Comparison of ENCODE assay signal across 13 cellular contexts in the genomic region with DNA sequence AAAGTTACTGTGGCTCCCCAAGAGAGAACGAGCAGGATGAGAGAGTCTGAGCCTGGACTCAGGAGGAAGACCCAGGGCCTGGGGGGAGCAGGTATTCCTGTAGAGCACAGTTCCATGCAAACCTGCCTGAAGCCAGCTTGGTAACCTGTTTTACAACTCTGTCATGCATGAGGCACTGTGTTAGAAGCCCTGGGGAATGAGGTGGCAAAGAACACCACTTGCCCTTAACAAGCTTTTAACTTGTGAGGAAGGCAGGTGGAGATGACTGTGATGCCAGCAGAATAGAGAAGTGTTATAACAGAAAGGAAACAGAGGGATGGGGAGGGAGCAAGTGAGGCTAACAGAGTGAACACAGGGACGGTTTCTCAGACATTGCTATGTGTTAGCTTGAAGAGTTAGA. TPM values are rescaled to one million over a fixed set of nuclear protein-coding genes. Genes with fewer than 3 reads are reported as not detected.
DNase-seq lines count a peak whose midpoint lies in the region; ATAC-seq and TF ChIP-seq lines count a peak whose summit lies in the region.
"Had no signal": no experiment of that assay in that cellular context is flagged by ENCODE, and none has a peak within 500 bp of the region (broad histone marks: within the 10 kb centered on the region; RNA-seq: fewer than 3 reads in every experiment).

No MANE protein-coding gene starts in this region.

- DNase-seq in Calu3 = peak; percentile 79
- DNase-seq in Karpas-422 = peak; percentile 40
- DNase-seq in SKM-1 treated with dmso at 0.1 percent for 144 hours (lab: John Stamatoyannopoulos, UW; ENCODE audit: unreplicated experiment) = peak; percentile 63
- no peak for DNase-seq in left lung
- DNase-seq in C1 segment of cervical spinal cord (lab: John Stamatoyannopoulos, UW) = no peak
- DNase-seq in midbrain (lab: John Stamatoyannopoulos, UW) = no peak
- DNase-seq in upper lobe of left lung = no peak
- DNase-seq in RPMI8226 = no peak
- DNase-seq: stimulated activated naive CD4-positive, alpha-beta T cell had no signal

- no peaks in the 10 kb centered on the region for H3K9me2 ChIP-seq in Karpas-422 (replicated peaks; ENCODE audit: insufficient read depth, low read length)

- H3K27ac ChIP-seq in Karpas-422 (ENCODE audit: low read length) (no peak overlapping the region), left lung (peak overlapping the region in 1 of 2 donors; percentile 8), upper lobe of left lung (no peak overlapping the region)
- H3K27ac ChIP-seq: C4-2B had no signal

- H3K4me3 Mint-ChIP-seq in Calu3 (ENCODE audit: low read depth, unreplicated experiment) = peak overlapping the region; percentile 43

- peak overlapping the region; percentile 99 for H3K27ac Mint-ChIP-seq in Calu3 (ENCODE audit: unreplicated experiment)
- H3K27ac Mint-ChIP-seq: activated naive CD4-positive, alpha-beta T cell treated with anti-CD3 and anti-CD28 coated beads, Interleukin-2, amount 50 U/mL, for 72 hours had no signal

- no peaks in the 10 kb centered on the region for H3K27me3 Mint-ChIP-seq in Calu3 (ENCODE audit: unreplicated experiment)

- H4K20me1 ChIP-seq in Karpas-422 (ENCODE audit: insufficient read depth, low read depth, low read length) = no peaks in the 10 kb centered on the region

- H3K36me3 Mint-ChIP-seq in Calu3 (ENCODE audit: insufficient read depth, unreplicated experiment) = peaks cover 30% of the 10 kb centered on the region
- H3K36me3 Mint-ChIP-seq: activated naive CD4-positive, alpha-beta T cell treated with anti-CD3 and anti-CD28 coated beads, Interleukin-2, amount 50 U/mL, for 72 hours had no signal

- no peak overlapping the region for H2AFZ ChIP-seq in Karpas-422 (ENCODE audit: low read length)

- intact Hi-C loops in Calu3 (cut with micrococcal nuclease; ENCODE audit: unreplicated experiment) = no loop called here
- intact Hi-C loops in left lung (cut with DNase I) = no loop called here

- H3K4me2 ChIP-seq in Karpas-422 (ENCODE audit: low read depth, low read length, poor library complexity, severe bottlenecking) = no peak overlapping the region

- H3K9me3 ChIP-seq in Karpas-422 (ENCODE audit: low read length) (no peaks in the 10 kb centered on the region), left lung (no peaks in the 10 kb centered on the region), upper lobe of left lung (no peaks in the 10 kb centered on the region)

- peaks cover 11% of the 10 kb centered on the region for H3K9me3 Mint-ChIP-seq in Calu3 (ENCODE audit: low read depth, unreplicated experiment)
- H3K9me3 Mint-ChIP-seq: activated naive CD4-positive, alpha-beta T cell treated with anti-CD3 and anti-CD28 coated beads, Interleukin-2, amount 50 U/mL, for 72 hours had no signal

- peaks cover 10% of the 10 kb centered on the region for H3K4me1 ChIP-seq in Karpas-422 (ENCODE audit: low read length)
- H3K4me1 ChIP-seq in left lung = peaks cover 12 to 51% of the 10 kb centered on the region in 2 donors
- H3K4me1 ChIP-seq in upper lobe of left lung = peaks cover 0 to 14% (median 10%) of the 10 kb centered on the region in 4 donors

- H3K4me1 Mint-ChIP-seq in Calu3 (ENCODE audit: low read depth, unreplicated experiment) = peaks cover 83% of the 10 kb centered on the region

- ATAC-seq in left lung (peak; percentile 9), upper lobe of left lung (ENCODE audit: low FRiP score in 2 of 2) (no peak)
- ATAC-seq: activated naive CD4-positive, alpha-beta T cell treated with anti-CD3 and anti-CD28 coated beads, Interleukin-2, amount 50 U/mL, for 72 hours had no signal

- no TSS peak for BruUV-seq in Calu3 (replicated peaks; lab: Mats Ljungman, UMichigan)

- TF ChIP-seq EP300 in upper lobe of left lung (IDR thresholded peaks at IDR 0.05) = no peak

- CTCF ChIA-PET in Calu3 (lab: Charles Lee) = interaction anchor here (0.9 to 1.7 kb wide), 4 partner anchors 11 to 163 kb away, joined by 3 to 9 read pairs (median 4); a partner anchor contains a TSS

- no peaks in the 10 kb centered on the region for H3K79me2 ChIP-seq in Karpas-422 (ENCODE audit: low read length)

- WGBS in upper lobe of left lung, 2 donors = 53 to 59% methylated on average over 2 of the region's 2 CpGs

- H3K4me3 ChIP-seq in Karpas-422 (ENCODE audit: low read length) (no peak overlapping the region), left lung (no peak overlapping the region), upper lobe of left lung (no peak overlapping the region)

- H3K9ac ChIP-seq in Karpas-422 (ENCODE audit: low read length) = no peak overlapping the region

- no peaks in the 10 kb centered on the region for H3K36me3 ChIP-seq in Karpas-422 (ENCODE audit: insufficient read depth, low read length)
- H3K36me3 ChIP-seq in left lung = no peaks in the 10 kb centered on the region
- no peaks in the 10 kb centered on the region for H3K36me3 ChIP-seq in upper lobe of left lung

- no peaks in the 10 kb centered on the region for H3K27me3 ChIP-seq in Karpas-422 (ENCODE audit: low read length)
- H3K27me3 ChIP-seq in left lung = no peaks in the 10 kb centered on the region
- H3K27me3 ChIP-seq in upper lobe of left lung = no peaks in the 10 kb centered on the region

- TF ChIP-seq CTCF in Calu3 (IDR thresholded peaks at IDR 0.05; ENCODE audit: unreplicated experiment) (no peak), left lung (IDR thresholded peaks at IDR 0.05) (no peak), upper lobe of left lung (IDR thresholded peaks at IDR 0.05) (no peak)

- TF ChIP-seq POLR2A in upper lobe of left lung (IDR thresholded peaks at IDR 0.05) = no peak

RNA-seq across cellular contexts. Expression of a gene that starts 11.4 kb away (rescaled TPM):
- total RNA-seq in Calu3 (2022) (6.4 and 14.4 TPM in 2 replicates), left lung (1 to 10 TPM in 1 of 2 donors, under 1 TPM in 1; 0.50 to 2.0 TPM), upper lobe of left lung (1 to 10 TPM in 3 of 6 donors, not detected in 3; 2.5 to 4.7 (median 3.0) TPM)
- total RNA-seq in Karpas-422 (2014; rRNA removed; shearing (Covaris generic); ENCODE audit: low replicate concordance) = 0.15 TPM in 1 of 2 replicates, not detected in the other
- total RNA-seq: posterior vena cava had no signal

RNA-seq across cellular contexts. Expression of a gene that starts 31.3 kb away (rescaled TPM):
- total RNA-seq in Calu3 (2022) = 27.4 and 42.5 TPM in 2 replicates
- 8.9 and 17.0 TPM in 2 replicates for total RNA-seq in Karpas-422 (2014; rRNA removed; shearing (Covaris generic); ENCODE audit: low replicate concordance)
- 1 to 10 TPM; 1.9 to 5.2 TPM for total RNA-seq in left lung
- 1 to 10 TPM in 5 of 6 donors, under 1 TPM in 1; 0.49 to 2.3 (median 1.7) TPM for total RNA-seq in upper lobe of left lung

RNA-seq across cellular contexts. Expression of a gene that starts 40.9 kb away (rescaled TPM):
- total RNA-seq in Calu3 (2022) (4.1 and 15.5 TPM in 2 replicates), left lung (10 to 100 TPM in 1 of 2 donors, 1 to 10 TPM in 1; 2.5 to 38.1 TPM), upper lobe of left lung (10 to 100 TPM in 3 of 6 donors, 1 to 10 TPM in 2, under 1 TPM in 1; 0.59 to 27.4 (median 9.6) TPM)
- not detected in 2 replicates for total RNA-seq in Karpas-422 (2014; rRNA removed; shearing (Covaris generic); ENCODE audit: low replicate concordance)
- total RNA-seq: activated CD8-positive, alpha-beta memory T cell treated with anti-CD3 and anti-CD28 coated beads for 36 hours had no signal

Comparison
In these comparisons a context has a peak if more than half of its experiments do, and no peak if none do; other contexts are left out.
1. DNase-seq: peak in Calu3 (single experiment), Karpas-422 (single experiment) and SKM-1 treated with dmso at 0.1 percent for 144 hours (single experiment); none in left lung (0 of 2), C1 segment of cervical spinal cord (0 of 14), midbrain (single experiment), upper lobe of left lung (0 of 2) and RPMI8226 (single experiment).